12 cellular contexts compared by ENCODE assay signal in the genomic region with DNA sequence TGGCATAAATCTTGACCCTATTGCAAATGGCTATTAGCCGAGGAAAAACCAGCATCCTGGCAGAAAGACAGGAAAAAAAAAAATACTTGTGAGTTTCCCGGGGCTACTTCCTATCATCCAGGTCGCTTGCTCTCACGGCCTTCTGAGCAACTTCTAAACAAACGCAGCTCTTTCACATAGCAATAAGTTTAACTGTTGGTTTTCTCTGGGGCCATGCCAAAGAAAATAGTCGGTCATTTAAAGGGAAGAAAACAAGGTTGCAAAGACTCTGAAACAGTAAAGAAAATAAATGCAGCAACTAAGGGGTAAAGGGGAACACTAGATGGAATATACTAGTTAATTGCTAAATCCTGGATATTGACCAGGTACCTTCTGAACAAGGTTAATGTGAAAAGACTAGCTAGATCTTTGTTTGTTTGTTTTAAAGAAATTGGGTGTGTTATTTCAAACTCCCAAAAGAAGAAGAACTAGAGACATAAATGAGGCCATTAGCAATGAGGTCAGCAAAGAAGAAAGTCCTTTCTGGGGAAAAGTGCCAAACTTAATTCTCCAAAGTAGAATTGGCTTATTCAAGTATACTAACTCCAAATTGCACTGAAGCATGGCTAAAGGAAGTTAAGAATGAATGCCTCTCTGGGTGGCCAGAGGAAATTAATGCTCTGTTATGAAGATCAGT. TPM values are rescaled to one million over a fixed set of nuclear protein-coding genes. Genes with fewer than 3 reads are reported as not detected.
DNase-seq lines count a peak whose midpoint lies in the region; ATAC-seq and TF ChIP-seq lines count a peak whose summit lies in the region.
"Had no signal": no experiment of that assay in that cellular context is flagged by ENCODE, and none has a peak within 500 bp of the region (broad histone marks: within the 10 kb centered on the region; RNA-seq: fewer than 3 reads in every experiment).

No MANE protein-coding gene starts in this region.

- H3K9ac ChIP-seq in colonic mucosa (ENCODE audit: low read depth in 2 of 2, low read length in 2 of 2), result no peak overlapping the region

- H3K4me1 ChIP-seq in hepatocyte (ENCODE audit: insufficient read depth), result no peaks in the 10 kb centered on the region
- H3K4me1 ChIP-seq in colonic mucosa, result no peaks in the 10 kb centered on the region

- H3K27ac ChIP-seq in hepatocyte, result no peak overlapping the region
- H3K27ac ChIP-seq in colonic mucosa, result no peak overlapping the region

- in situ Hi-C loops in astrocyte of the cerebellum (cut with HindIII; ENCODE audit: low sequenced_read_pairs), result no loop called here

- H3K9me3 ChIP-seq in hepatocyte (ENCODE audit: low read depth), result no peaks in the 10 kb centered on the region
- no peaks in the 10 kb centered on the region for H3K9me3 ChIP-seq in colonic mucosa

- H3K79me2 ChIP-seq in hepatocyte, result no peaks in the 10 kb centered on the region

- no peaks in the 10 kb centered on the region for H4K20me1 ChIP-seq in hepatocyte (ENCODE audit: insufficient read depth, poor library complexity, severe bottlenecking)

- H3K27me3 ChIP-seq in hepatocyte (no peaks in the 10 kb centered on the region), colonic mucosa (no peaks in the 10 kb centered on the region)

- WGBS in hepatocyte (ENCODE audit: low lambda C conversion rate, missing lambda C conversion rate), result 29% methylated on average over 6 of the region's 6 CpGs

- H3K4me3 ChIP-seq in astrocyte of the cerebellum (ENCODE audit: low read depth, low read length) (peak overlapping the region; percentile 5), hepatocyte (no peak overlapping the region), colonic mucosa (no peak overlapping the region)

- intact Hi-C loops in colonic mucosa (cut with DNase I), result no loop called here

- no peak for ATAC-seq in GM18498 (IDR thresholded peaks at IDR 0.05; ENCODE audit: unreplicated experiment)
- ATAC-seq: stimulated activated effector memory CD8-positive, alpha-beta T cell treated with anti-CD3 and anti-CD28 coated beads, Interleukin-12 subunit alpha, Interleukin-12 subunit beta, amount 100 ng/mL, for 72 hours had no signal

- TF ChIP-seq CTCF in astrocyte of the cerebellum (IDR thresholded peaks at IDR 0.05; ENCODE audit: low read depth, low read length, missing control alignments) (no peak), hepatocyte (IDR thresholded peaks at IDR 0.05; ENCODE audit: poor library complexity) (no peak), colonic mucosa (IDR thresholded peaks at IDR 0.05) (no peak)

- H3K4me2 ChIP-seq in hepatocyte, result peak overlapping the region; percentile 34

- H2AFZ ChIP-seq in hepatocyte, result no peak overlapping the region

- H3K36me3 ChIP-seq in hepatocyte (replicated peaks; ENCODE audit: insufficient read depth, low read depth), result no peaks in the 10 kb centered on the region
- no peaks in the 10 kb centered on the region for H3K36me3 ChIP-seq in colonic mucosa

- H3K9me2 ChIP-seq in hepatocyte (replicated peaks; ENCODE audit: insufficient read depth), result no peaks in the 10 kb centered on the region

- peak; percentile 79 for DNase-seq in H4 (ENCODE audit: low spot score)
- DNase-seq in astrocyte of the cerebellum (ENCODE audit: low read depth), result peak; percentile 77
- DNase-seq in hepatocyte (ENCODE audit: low spot score), result no peak
- peak; percentile 93 for DNase-seq in smooth muscle cell of the brain vasculature (ENCODE audit: low read depth, low spot score)
- DNase-seq in NCI-H1092 treated with DMSO at 0.1 percent for 48 hours (lab: John Stamatoyannopoulos, UW), result no peak
- DNase-seq in CD1c-positive myeloid dendritic cell (ENCODE audit: extremely low spot score), result no peak
- DNase-seq in colonic mucosa, result no peak
- DNase-seq: activated T-cell treated with anti-CD3 and anti-CD28 coated beads, Interleukin-2, amount 50 U/mL, for 48 hours; GF-D8; stimulated activated CD4-positive, alpha-beta T cell treated with anti-CD3 and anti-CD28 coated beads, Interleukin-12 subunit alpha, Interleukin-12 subunit beta, amount 100 ng/mL, for 4 hours had no signal

RNA-seq across cellular contexts. Expression of a gene that starts 54.2 kb away (rescaled TPM):
- total RNA-seq in H4 (2014; rRNA removed; shearing (Covaris generic)), result not detected in 2 replicates
- total RNA-seq in hepatocyte (not detected in 2 replicates), colonic mucosa (under 1 TPM; 0.13 to 0.15 TPM)
- not detected in 2 replicates for polyA plus RNA-seq in hepatocyte

Comparison
In these comparisons a context has a peak if more than half of its experiments do, and no peak if none do; other contexts are left out.
1. DNase-seq: peak in H4 (single experiment), astrocyte of the cerebellum (single experiment) and smooth muscle cell of the brain vasculature (single experiment); none in hepatocyte (single experiment), NCI-H1092 treated with DMSO at 0.1 percent for 48 hours (single experiment), CD1c-positive myeloid dendritic cell (single experiment) and colonic mucosa (single experiment).